In the genomic region with DNA sequence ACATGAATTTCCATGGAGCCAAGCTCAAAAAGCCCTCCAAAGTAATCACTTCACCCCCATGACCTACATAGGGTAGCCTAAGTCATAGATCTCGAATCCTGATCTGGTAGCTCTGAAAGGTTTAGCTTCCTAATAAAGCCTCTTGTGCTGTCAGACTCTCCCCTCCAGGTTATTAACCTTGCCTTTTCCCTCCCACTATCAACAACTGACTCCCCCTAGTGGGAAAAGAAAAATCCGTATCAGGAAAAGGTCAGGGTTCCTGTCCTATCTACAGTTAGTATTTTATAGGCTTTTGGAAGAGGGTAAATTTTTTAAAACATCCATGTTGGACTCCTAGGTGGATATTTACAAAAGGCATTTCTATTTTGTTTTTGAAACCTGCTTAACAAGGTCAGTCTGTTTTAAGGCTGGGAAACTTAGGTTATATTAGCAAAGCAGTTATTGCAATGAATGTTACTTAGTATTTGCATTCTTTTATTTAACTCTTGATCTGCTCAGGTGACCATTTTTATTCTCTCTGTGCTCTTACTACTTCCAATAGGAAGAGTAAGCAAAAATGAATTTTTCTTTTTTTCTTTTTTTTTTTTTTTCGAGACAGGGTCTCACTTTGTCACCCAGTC, we compare ENCODE assay signal across 8 cellular contexts. TPM values are rescaled to one million over a fixed set of nuclear protein-coding genes. Genes with fewer than 3 reads are reported as not detected.
A peak's percentile ranks its signal among the peaks of the same experiment; 100 is the strongest.
DNase-seq lines count a peak whose midpoint lies in the region; ATAC-seq and TF ChIP-seq lines count a peak whose summit lies in the region.

No MANE protein-coding gene starts in this region.

- H3K27ac ChIP-seq in CD8-positive, alpha-beta T cell (ENCODE audit: low read depth, low read length) = no peak overlapping the region
- H3K27ac ChIP-seq in brain microvascular endothelial cell (no peak overlapping the region), transverse colon (peak overlapping the region; percentile 59 to 68 (median 62))

- TF ChIP-seq POLR2A in transverse colon (IDR thresholded peaks at IDR 0.05) = no peak

- TF ChIP-seq CTCF in CD8-positive, alpha-beta T cell (IDR thresholded peaks at IDR 0.05) = no peak
- peak; percentile 83 for TF ChIP-seq CTCF in HFFc6 (IDR thresholded peaks at IDR 0.05)
- TF ChIP-seq CTCF in brain microvascular endothelial cell (IDR thresholded peaks at IDR 0.05; ENCODE audit: low read depth, low read length, missing control alignments) = peak; percentile 71
- peak; percentile 51 to 66 (median 63) for TF ChIP-seq CTCF in transverse colon (IDR thresholded peaks at IDR 0.05)

- POLR2A ChIA-PET in CD8-positive, alpha-beta T cell (lab: Charles Lee) = no interaction called here

- peak overlapping the region; percentile 61 for H3K4me3 Mint-ChIP-seq in CD8-positive, alpha-beta T cell
- H3K4me3 Mint-ChIP-seq in HFFc6 = no peak overlapping the region
- H3K4me3 Mint-ChIP-seq in activated T-helper 2 cell treated with anti-CD3 and anti-CD28 coated beads, Interferon-gamma antibody, Interleukin-2, Interleukin-4, amounts not matched to agents 10 μg/mL and 5 μg/mL and 100 μg/mL, durations not matched to agents 14 hours and 24 hours and 36 hours (ENCODE audit: low read depth) = no peak overlapping the region

- intact Hi-C loops in CD8-positive, alpha-beta T cell (cut with DNase I, micrococcal nuclease) = loop anchor here (1.0 to 10.0 kb wide), 2 partner anchors 265 to 1838 kb away; a partner anchor contains a TSS
- intact Hi-C loops in transverse colon (cut with DNase I; ENCODE audit: low total_unique reads) = no loop called here
- intact Hi-C loops in activated T-helper 2 cell treated with anti-CD3 and anti-CD28 coated beads, Interferon-gamma antibody, Interleukin-2, Interleukin-4, amounts not matched to agents 10 μg/mL and 5 μg/mL and 100 μg/mL, durations not matched to agents 14 hours and 24 hours and 36 hours (cut with micrococcal nuclease) = no loop called here

- no peaks in the 10 kb centered on the region for H3K36me3 ChIP-seq in CD8-positive, alpha-beta T cell (ENCODE audit: insufficient read depth, low read length)
- H3K36me3 ChIP-seq in brain microvascular endothelial cell (replicated peaks) (no peaks in the 10 kb centered on the region), transverse colon (no peaks in the 10 kb centered on the region)

- no peaks in the 10 kb centered on the region for H3K9me3 Mint-ChIP-seq in CD8-positive, alpha-beta T cell
- H3K9me3 Mint-ChIP-seq in HFFc6 = no peaks in the 10 kb centered on the region
- H3K9me3 Mint-ChIP-seq in activated T-helper 2 cell treated with anti-CD3 and anti-CD28 coated beads, Interferon-gamma antibody, Interleukin-2, Interleukin-4, amounts not matched to agents 10 μg/mL and 5 μg/mL and 100 μg/mL, durations not matched to agents 14 hours and 24 hours and 36 hours = no peaks in the 10 kb centered on the region

- CTCF ChIA-PET in CD8-positive, alpha-beta T cell (lab: Charles Lee) = interaction anchor here (0.6 to 2.0 kb wide), 9 partner anchors 10 to 264 kb away, joined by 3 to 7 read pairs (median 3); no protein-coding TSS in a partner anchor

- peaks cover 26% of the 10 kb centered on the region for H3K36me3 Mint-ChIP-seq in CD8-positive, alpha-beta T cell
- H3K36me3 Mint-ChIP-seq in HFFc6 (ENCODE audit: low read depth) = peaks cover 12% of the 10 kb centered on the region
- peaks cover 46% of the 10 kb centered on the region for H3K36me3 Mint-ChIP-seq in activated T-helper 2 cell treated with anti-CD3 and anti-CD28 coated beads, Interferon-gamma antibody, Interleukin-2, Interleukin-4, amounts not matched to agents 10 μg/mL and 5 μg/mL and 100 μg/mL, durations not matched to agents 14 hours and 24 hours and 36 hours (ENCODE audit: low read depth)

- no peak overlapping the region for H3K4me3 ChIP-seq in CD8-positive, alpha-beta T cell (ENCODE audit: low read depth, low read length)
- no peak overlapping the region for H3K4me3 ChIP-seq in brain microvascular endothelial cell (ENCODE audit: low read depth, low read length)
- H3K4me3 ChIP-seq in transverse colon = no peak overlapping the region

- H3K4me1 Mint-ChIP-seq in CD8-positive, alpha-beta T cell (ENCODE audit: low read depth) = peaks cover 81% of the 10 kb centered on the region
- H3K4me1 Mint-ChIP-seq in HFFc6 (ENCODE audit: low read depth) = peaks cover 36% of the 10 kb centered on the region
- peaks cover 48% of the 10 kb centered on the region for H3K4me1 Mint-ChIP-seq in activated T-helper 2 cell treated with anti-CD3 and anti-CD28 coated beads, Interferon-gamma antibody, Interleukin-2, Interleukin-4, amounts not matched to agents 10 μg/mL and 5 μg/mL and 100 μg/mL, durations not matched to agents 14 hours and 24 hours and 36 hours (ENCODE audit: low read depth)

- WGBS in transverse colon (ENCODE audit: low coverage in 1 of 2), 2 donors = 17 to 29% methylated on average over 3 of the region's 3 CpGs

- H3K9me3 ChIP-seq in CD8-positive, alpha-beta T cell (ENCODE audit: low read length) = no peaks in the 10 kb centered on the region
- no peaks in the 10 kb centered on the region for H3K9me3 ChIP-seq in transverse colon

- TF ChIP-seq EP300 in transverse colon (IDR thresholded peaks at IDR 0.05; ENCODE audit: low read depth) = no peak

- peak; percentile 62 for ATAC-seq in CD8-positive, alpha-beta T cell

- in situ Hi-C loops in brain microvascular endothelial cell (cut with HindIII; ENCODE audit: low pct_ligation_motif_present, low sequenced_read_pairs) = no loop called here
- in situ Hi-C loops in transverse colon (cut with MboI; ENCODE audit: low pct_ligation_motif_present in 1 of 4, low pct_unique_long_range_greater_than_20kb in 1 of 4, low sequenced_read_pairs in 3 of 4) = no loop called here

- H3K27me3 Mint-ChIP-seq in CD8-positive, alpha-beta T cell (ENCODE audit: low read depth) = no peaks in the 10 kb centered on the region
- no peaks in the 10 kb centered on the region; the same call in 1 of the 2 replicates for H3K27me3 Mint-ChIP-seq in HFFc6 (ENCODE audit: insufficient read depth)
- no peaks in the 10 kb centered on the region for H3K27me3 Mint-ChIP-seq in activated T-helper 2 cell treated with anti-CD3 and anti-CD28 coated beads, Interferon-gamma antibody, Interleukin-2, Interleukin-4, amounts not matched to agents 10 μg/mL and 5 μg/mL and 100 μg/mL, durations not matched to agents 14 hours and 24 hours and 36 hours (ENCODE audit: low read depth)

- DNase-seq in CD8-positive, alpha-beta T cell = no peak
- DNase-seq in HFFc6 (peak; percentile 53), NCI-H774 (lab: John Stamatoyannopoulos, UW) (peak; percentile 5), brain microvascular endothelial cell (no peak), left kidney (ENCODE audit: low read depth, low spot score) (peak; percentile 84), transverse colon (no peak)
- no peak for DNase-seq in activated T-helper 2 cell treated with anti-CD3 and anti-CD28 coated beads, Interferon-gamma antibody, Interleukin-2, Interleukin-4, amounts not matched to agents 10 μg/mL and 5 μg/mL and 100 μg/mL, durations not matched to agents 14 hours and 24 hours and 36 hours (ENCODE audit: low spot score)
- DNase-seq in activated CD8-positive, alpha-beta memory T cell treated with anti-CD3 and anti-CD28 coated beads, Interleukin-2, amount 50 U/mL, for 48 hours = no peak

- peak overlapping the region; percentile 85 for H3K27ac Mint-ChIP-seq in CD8-positive, alpha-beta T cell
- peak overlapping the region; percentile 42; the same call in 1 of the 2 replicates for H3K27ac Mint-ChIP-seq in HFFc6
- no peak overlapping the region for H3K27ac Mint-ChIP-seq in activated T-helper 2 cell treated with anti-CD3 and anti-CD28 coated beads, Interferon-gamma antibody, Interleukin-2, Interleukin-4, amounts not matched to agents 10 μg/mL and 5 μg/mL and 100 μg/mL, durations not matched to agents 14 hours and 24 hours and 36 hours

- peaks cover 73% of the 10 kb centered on the region for H3K4me1 ChIP-seq in CD8-positive, alpha-beta T cell (ENCODE audit: insufficient read depth, low read length)
- H3K4me1 ChIP-seq in transverse colon = peaks cover 42 to 86% (median 52%) of the 10 kb centered on the region in 4 donors

- no peaks in the 10 kb centered on the region for H3K27me3 ChIP-seq in CD8-positive, alpha-beta T cell (ENCODE audit: insufficient read depth, low read length)
- no peaks in the 10 kb centered on the region for H3K27me3 ChIP-seq in brain microvascular endothelial cell (replicated peaks)
- no peaks in the 10 kb centered on the region for H3K27me3 ChIP-seq in transverse colon

RNA-seq across cellular contexts. Expression of a gene that starts 8.0 kb away (rescaled TPM):
- 10 to 100 TPM; 70.0 to 80.7 TPM for total RNA-seq in CD8-positive, alpha-beta T cell
- total RNA-seq in HFFc6 (2021; fragmentation: NEBNext Ultra II Directional; extraction: Animal tissue kit (Norgen Biotek cat#: 25700)) = 10 to 100 TPM; 57.0 to 70.8 (median 68.1) TPM
- 10 to 100 TPM; 50.8 to 61.3 (median 58.6) TPM for total RNA-seq in transverse colon
- total RNA-seq in activated T-helper 2 cell treated with anti-CD3 and anti-CD28 coated beads, Interferon-gamma antibody, Interleukin-2, Interleukin-4, amounts not matched to agents 10 μg/mL and 5 μg/mL and 100 μg/mL, durations not matched to agents 14 hours and 24 hours and 36 hours = 105 TPM in 2 replicates

RNA-seq across cellular contexts. Expression of a gene that starts 59.3 kb away (rescaled TPM):
- 10 to 100 TPM; 19.4 to 22.8 TPM for total RNA-seq in CD8-positive, alpha-beta T cell
- 1 to 10 TPM; 6.5 to 8.6 (median 7.7) TPM for total RNA-seq in HFFc6 (2021; fragmentation: NEBNext Ultra II Directional; extraction: Animal tissue kit (Norgen Biotek cat#: 25700))
- 10 to 100 TPM; 16.8 to 62.7 (median 19.7) TPM for total RNA-seq in transverse colon
- total RNA-seq in activated T-helper 2 cell treated with anti-CD3 and anti-CD28 coated beads, Interferon-gamma antibody, Interleukin-2, Interleukin-4, amounts not matched to agents 10 μg/mL and 5 μg/mL and 100 μg/mL, durations not matched to agents 14 hours and 24 hours and 36 hours = 37.0 and 38.8 TPM in 2 replicates

Comparison
In these comparisons a context has a peak if more than half of its experiments do, and no peak if none do; other contexts are left out.
1. DNase-seq: peak in HFFc6 (single experiment), NCI-H774 (single experiment) and left kidney (single experiment); none in CD8-positive, alpha-beta T cell (0 of 7), brain microvascular endothelial cell (single experiment), transverse colon (single experiment), activated T-helper 2 cell treated with anti-CD3 and anti-CD28 coated beads, Interferon-gamma antibody, Interleukin-2, Interleukin-4, amounts not matched to agents 10 μg/mL and 5 μg/mL and 100 μg/mL, durations not matched to agents 14 hours and 24 hours and 36 hours (single experiment) and activated CD8-positive, alpha-beta memory T cell treated with anti-CD3 and anti-CD28 coated beads, Interleukin-2, amount 50 U/mL, for 48 hours (single experiment).
2. H3K27ac ChIP-seq: peak in transverse colon (4 of 4); none in CD8-positive, alpha-beta T cell (single experiment) and brain microvascular endothelial cell (single experiment).
3. intact Hi-C loops: an anchor here in CD8-positive, alpha-beta T cell (1.0 to 10.0 kb wide); none called in transverse colon and activated T-helper 2 cell treated with anti-CD3 and anti-CD28 coated beads, Interferon-gamma antibody, Interleukin-2, Interleukin-4, amounts not matched to agents 10 μg/mL and 5 μg/mL and 100 μg/mL, durations not matched to agents 14 hours and 24 hours and 36 hours.